In the genomic region with DNA sequence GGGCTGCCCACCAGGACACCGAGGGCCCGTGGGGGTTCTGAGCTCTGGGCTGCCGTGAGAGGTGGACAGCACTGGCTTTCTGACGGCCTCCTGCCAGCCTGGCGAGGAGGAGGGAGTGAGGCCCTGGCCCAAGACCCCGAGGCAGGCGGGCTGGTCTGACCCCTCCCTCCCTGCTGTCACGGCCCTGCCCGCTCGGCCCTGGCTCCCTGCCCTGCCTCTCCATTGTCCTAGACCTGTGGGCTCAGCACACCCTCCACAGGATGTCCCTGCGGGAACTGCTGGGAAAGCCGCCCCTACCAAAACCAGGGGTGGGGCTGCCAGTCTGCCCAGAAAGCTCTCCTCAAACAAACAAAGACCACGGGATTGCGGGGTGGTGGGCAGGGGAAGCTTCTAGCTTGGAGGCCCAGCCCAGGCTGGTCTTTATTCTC, we compare ENCODE assay signal across 1 cellular context.
TF ChIP-seq lines count a peak whose summit lies in the region.

No MANE protein-coding gene starts in this region.

TF ChIP-seq in GM23338, 12 proteins besides CTCF, POLR2A, EP300 and RAD21 (continued from another document):
- TF ChIP-seq POLR2AphosphoS5 (IDR thresholded peaks at IDR 0.05; ENCODE audit: low read depth) (no peak), CREB1 (CRISPR knock-in tag; IDR thresholded peaks at IDR 0.05; ENCODE audit: low read depth) (no peak)
